35 cellular contexts compared by ENCODE assay signal in the genomic region with DNA sequence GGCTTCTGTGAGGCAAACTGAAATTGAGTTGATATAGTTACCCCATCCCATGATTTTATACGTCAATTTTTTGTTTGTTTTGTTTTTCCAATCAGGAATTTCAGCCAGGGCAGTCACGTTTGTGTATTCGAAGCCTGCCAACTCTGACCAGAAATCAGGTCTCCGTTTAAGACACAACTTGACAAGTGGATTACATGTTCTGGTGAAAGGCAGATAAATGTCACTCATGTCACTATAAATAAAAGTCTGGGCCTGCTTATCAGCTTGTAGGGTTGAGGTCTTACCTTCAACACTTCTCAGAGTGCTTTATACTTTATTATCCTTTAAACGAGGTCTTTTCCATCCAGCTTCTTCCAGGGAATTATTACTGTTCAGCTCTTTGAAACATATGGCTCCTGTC.
"Had no signal": no experiment of that assay in that cellular context is flagged by ENCODE, and none has a peak within 500 bp of the region (broad histone marks: within the 10 kb centered on the region; RNA-seq: fewer than 3 reads in every experiment).

No MANE protein-coding gene starts in this region.

- DNase-seq: activated B cell treated with CpG ODN at 0.5 μM for 24 hours; activated CD4-positive, alpha-beta memory T cell treated with anti-CD3 and anti-CD28 coated beads for 36 hours; activated CD4-positive, alpha-beta T cell treated with anti-CD3 and anti-CD28 coated beads for 4 hours; activated CD4-positive, alpha-beta T cell treated with anti-CD3 and anti-CD28 coated beads, Interleukin-2, amount 10 ng/mL, durations not matched to agents 24 days and 14 days; activated CD4-positive, alpha-beta T cell treated with anti-CD3 and anti-CD28 coated beads, Interleukin-2, amount 50 U/mL, for 1 hour; activated CD4-positive, alpha-beta T cell treated with anti-CD3 and anti-CD28 coated beads, Interleukin-2, amount 50 U/mL, for 4 hours; activated CD4-positive, CD25-positive, alpha-beta regulatory T cell treated with anti-CD3 and anti-CD28 coated beads, Interleukin-2, amount 50 U/mL, for 72 hours; activated CD8-positive, alpha-beta memory T cell treated with anti-CD3 and anti-CD28 coated beads, Interleukin-2, amount 50 U/mL, for 4 hours; activated CD8-positive, alpha-beta T cell treated with anti-CD3 and anti-CD28 coated beads for 36 hours; activated effector memory CD4-positive, alpha-beta T cell treated with anti-CD3 and anti-CD28 coated beads, Interleukin-2, amount 50 U/mL, for 16 hours; activated gamma-delta T cell treated with Interleukin-2 at 50 U/mL for 16 hours; activated naive CD4-positive, alpha-beta T cell; activated naive CD4-positive, alpha-beta T cell treated with anti-CD3 and anti-CD28 coated beads, Interleukin-2, amount 10 ng/mL, durations not matched to agents 7 days and 5 days; activated naive CD8-positive, alpha-beta T cell treated with anti-CD3 and anti-CD28 coated beads, Interleukin-2, amount 10 ng/mL, durations not matched to agents 7 days and 5 days; activated naive CD8-positive, alpha-beta T cell treated with anti-CD3 and anti-CD28 coated beads, Interleukin-2, amount 50 U/mL, for 24 hours; activated T-cell treated with anti-CD3 and anti-CD28 coated beads for 4 hours; activated T-cell treated with anti-CD3 and anti-CD28 coated beads, Interleukin-2, amount 50 U/mL, for 1 hour; activated T-cell treated with anti-CD3 and anti-CD28 coated beads, Interleukin-2, amount 50 U/mL, for 4 hours; activated T-cell treated with anti-CD3 and anti-CD28 coated beads, Interleukin-2, amount 50 U/mL, for 72 hours; amygdala; anterior cingulate cortex; central memory CD4-positive, alpha-beta T cell; T-helper 1 cell; T-helper 2 cell; T-helper 9 cell had no signal

- H3K36me3 Mint-ChIP-seq: activated CD4-positive, alpha-beta memory T cell treated with anti-CD3 and anti-CD28 coated beads for 36 hours; activated naive CD4-positive, alpha-beta T cell treated with anti-CD3 and anti-CD28 coated beads, Interleukin-2, amount 10 ng/mL, durations not matched to agents 7 days and 5 days; activated naive CD4-positive, alpha-beta T cell treated with anti-CD3 and anti-CD28 coated beads, Interleukin-2, amount 50 U/mL, for 24 hours; activated naive CD8-positive, alpha-beta T cell; brain had no signal

- H3K27ac ChIP-seq: ascending aorta, cardiac muscle cell, VCaP had no signal

- H3K9me3 Mint-ChIP-seq: activated B cell treated with CpG ODN at 0.5 μM for 24 hours; activated CD4-positive, alpha-beta memory T cell treated with anti-CD3 and anti-CD28 coated beads for 36 hours; activated CD4-positive, alpha-beta T cell treated with anti-CD3 and anti-CD28 coated beads, Interleukin-2, amount 10 ng/mL, durations not matched to agents 24 days and 14 days; activated CD8-positive, alpha-beta T cell treated with anti-CD3 and anti-CD28 coated beads for 36 hours; activated naive CD4-positive, alpha-beta T cell treated with anti-CD3 and anti-CD28 coated beads, Interleukin-2, amount 10 ng/mL, durations not matched to agents 7 days and 5 days; activated naive CD4-positive, alpha-beta T cell treated with anti-CD3 and anti-CD28 coated beads, Interleukin-2, amount 50 U/mL, for 24 hours; activated naive CD8-positive, alpha-beta T cell treated with anti-CD3 and anti-CD28 coated beads, Interleukin-2, amount 10 ng/mL, durations not matched to agents 7 days and 5 days; activated naive CD8-positive, alpha-beta T cell treated with anti-CD3 and anti-CD28 coated beads, Interleukin-2, amount 50 U/mL, for 24 hours; activated T-cell treated with anti-CD3 and anti-CD28 coated beads, Interleukin-2, amount 50 U/mL, for 4 hours; activated T-cell treated with anti-CD3 and anti-CD28 coated beads, Interleukin-2, amount 50 U/mL, for 72 hours; activated T-helper 1 cell treated with anti-CD3 and anti-CD28 coated beads, Interleukin-12 subunit alpha, Interleukin-12 subunit beta, Interleukin-2, Interleukin-4 antibody, amounts not matched to agents 30 ng/mL and 10 ng/mL and 1 ng/mL, durations not matched to agents 14 hours and 24 hours and 36 hours; activated T-helper 17 cell treated with anti-CD3 and anti-CD28 coated beads, Interleukin-2, amount 50 U/mL, for 72 hours; T-helper 1 cell treated with Interleukin-12 subunit alpha and Interleukin-12 subunit beta and Interleukin-4 antibody, amounts not matched to agents 30 μg/mL and 1 μg/mL, for 36 hours; T-helper 2 cell treated with Interferon-gamma antibody and Interleukin-4, amounts not matched to agents 5 μg/mL and 100 μg/mL, for 36 hours had no signal

- H3K27me3 ChIP-seq: ascending aorta had no signal

- H3K4me1 ChIP-seq: ascending aorta had no signal

- H3K36me3 ChIP-seq: ascending aorta, cardiac muscle cell had no signal

- H3K27ac Mint-ChIP-seq: activated B cell treated with CpG ODN at 0.5 μM for 24 hours; activated CD4-positive, alpha-beta memory T cell treated with anti-CD3 and anti-CD28 coated beads for 36 hours; activated CD4-positive, alpha-beta T cell treated with anti-CD3 and anti-CD28 coated beads, Interleukin-2, amount 10 ng/mL, durations not matched to agents 24 days and 14 days; activated CD8-positive, alpha-beta T cell treated with anti-CD3 and anti-CD28 coated beads for 36 hours; activated naive CD4-positive, alpha-beta T cell treated with anti-CD3 and anti-CD28 coated beads, Interleukin-2, amount 10 ng/mL, durations not matched to agents 7 days and 5 days; activated naive CD4-positive, alpha-beta T cell treated with anti-CD3 and anti-CD28 coated beads, Interleukin-2, amount 50 U/mL, for 24 hours; activated naive CD8-positive, alpha-beta T cell; activated naive CD8-positive, alpha-beta T cell treated with anti-CD3 and anti-CD28 coated beads, Interleukin-2, amount 10 ng/mL, durations not matched to agents 7 days and 5 days; activated naive CD8-positive, alpha-beta T cell treated with anti-CD3 and anti-CD28 coated beads, Interleukin-2, amount 50 U/mL, for 24 hours; activated T-cell treated with anti-CD3 and anti-CD28 coated beads, Interleukin-2, amount 50 U/mL, for 72 hours; activated T-helper 1 cell treated with anti-CD3 and anti-CD28 coated beads, Interleukin-12 subunit alpha, Interleukin-12 subunit beta, Interleukin-2, Interleukin-4 antibody, amounts not matched to agents 30 ng/mL and 10 ng/mL and 1 ng/mL, durations not matched to agents 14 hours and 24 hours and 36 hours; activated T-helper 17 cell treated with anti-CD3 and anti-CD28 coated beads, Interleukin-2, amount 50 U/mL, for 72 hours; brain; T-helper 1 cell treated with Interleukin-12 subunit alpha and Interleukin-12 subunit beta and Interleukin-4 antibody, amounts not matched to agents 30 μg/mL and 1 μg/mL, for 36 hours; T-helper 2 cell treated with Interferon-gamma antibody and Interleukin-4, amounts not matched to agents 5 μg/mL and 100 μg/mL, for 36 hours had no signal

- ATAC-seq: activated CD8-positive, alpha-beta T cell treated with anti-CD3 and anti-CD28 coated beads for 36 hours; activated naive CD8-positive, alpha-beta T cell treated with anti-CD3 and anti-CD28 coated beads, Interleukin-2, amount 50 U/mL, for 24 hours; activated T-cell treated with anti-CD3 and anti-CD28 coated beads, Interleukin-2, amount 50 U/mL, for 4 hours; activated T-cell treated with anti-CD3 and anti-CD28 coated beads, Interleukin-2, amount 50 U/mL, for 72 hours; activated T-helper 17 cell treated with anti-CD3 and anti-CD28 coated beads, Interleukin-2, amount 50 U/mL, for 72 hours had no signal

- H3K27me3 Mint-ChIP-seq: activated CD4-positive, alpha-beta memory T cell treated with anti-CD3 and anti-CD28 coated beads for 36 hours; activated naive CD4-positive, alpha-beta T cell treated with anti-CD3 and anti-CD28 coated beads, Interleukin-2, amount 50 U/mL, for 24 hours had no signal

- H3K4me1 Mint-ChIP-seq: activated B cell treated with CpG ODN at 0.5 μM for 24 hours; activated CD4-positive, alpha-beta T cell treated with anti-CD3 and anti-CD28 coated beads, Interleukin-2, amount 10 ng/mL, durations not matched to agents 24 days and 14 days; activated naive CD4-positive, alpha-beta T cell treated with anti-CD3 and anti-CD28 coated beads, Interleukin-2, amount 10 ng/mL, durations not matched to agents 7 days and 5 days; activated naive CD4-positive, alpha-beta T cell treated with anti-CD3 and anti-CD28 coated beads, Interleukin-2, amount 50 U/mL, for 24 hours; activated T-helper 17 cell treated with anti-CD3 and anti-CD28 coated beads, Interleukin-2, amount 50 U/mL, for 72 hours; brain had no signal

- H3K4me3 Mint-ChIP-seq: activated B cell treated with CpG ODN at 0.5 μM for 24 hours; activated CD4-positive, alpha-beta memory T cell treated with anti-CD3 and anti-CD28 coated beads for 36 hours; activated CD4-positive, alpha-beta T cell treated with anti-CD3 and anti-CD28 coated beads, Interleukin-2, amount 10 ng/mL, durations not matched to agents 24 days and 14 days; activated CD8-positive, alpha-beta T cell treated with anti-CD3 and anti-CD28 coated beads for 36 hours; activated naive CD4-positive, alpha-beta T cell treated with anti-CD3 and anti-CD28 coated beads, Interleukin-2, amount 10 ng/mL, durations not matched to agents 7 days and 5 days; activated naive CD4-positive, alpha-beta T cell treated with anti-CD3 and anti-CD28 coated beads, Interleukin-2, amount 50 U/mL, for 24 hours; activated naive CD8-positive, alpha-beta T cell; activated naive CD8-positive, alpha-beta T cell treated with anti-CD3 and anti-CD28 coated beads, Interleukin-2, amount 10 ng/mL, durations not matched to agents 7 days and 5 days; activated naive CD8-positive, alpha-beta T cell treated with anti-CD3 and anti-CD28 coated beads, Interleukin-2, amount 50 U/mL, for 24 hours; activated T-cell treated with anti-CD3 and anti-CD28 coated beads, Interleukin-2, amount 50 U/mL, for 4 hours; activated T-cell treated with anti-CD3 and anti-CD28 coated beads, Interleukin-2, amount 50 U/mL, for 72 hours; activated T-helper 1 cell treated with anti-CD3 and anti-CD28 coated beads, Interleukin-12 subunit alpha, Interleukin-12 subunit beta, Interleukin-2, Interleukin-4 antibody, amounts not matched to agents 30 ng/mL and 10 ng/mL and 1 ng/mL, durations not matched to agents 14 hours and 24 hours and 36 hours; activated T-helper 17 cell treated with anti-CD3 and anti-CD28 coated beads, Interleukin-2, amount 50 U/mL, for 72 hours; brain; T-helper 1 cell treated with Interleukin-12 subunit alpha and Interleukin-12 subunit beta and Interleukin-4 antibody, amounts not matched to agents 30 μg/mL and 1 μg/mL, for 36 hours; T-helper 2 cell treated with Interferon-gamma antibody and Interleukin-4, amounts not matched to agents 5 μg/mL and 100 μg/mL, for 36 hours had no signal

- H3K4me3 ChIP-seq: ascending aorta, cardiac muscle cell had no signal
